Comparison of ENCODE assay signal across 9 cellular contexts in the genomic region with DNA sequence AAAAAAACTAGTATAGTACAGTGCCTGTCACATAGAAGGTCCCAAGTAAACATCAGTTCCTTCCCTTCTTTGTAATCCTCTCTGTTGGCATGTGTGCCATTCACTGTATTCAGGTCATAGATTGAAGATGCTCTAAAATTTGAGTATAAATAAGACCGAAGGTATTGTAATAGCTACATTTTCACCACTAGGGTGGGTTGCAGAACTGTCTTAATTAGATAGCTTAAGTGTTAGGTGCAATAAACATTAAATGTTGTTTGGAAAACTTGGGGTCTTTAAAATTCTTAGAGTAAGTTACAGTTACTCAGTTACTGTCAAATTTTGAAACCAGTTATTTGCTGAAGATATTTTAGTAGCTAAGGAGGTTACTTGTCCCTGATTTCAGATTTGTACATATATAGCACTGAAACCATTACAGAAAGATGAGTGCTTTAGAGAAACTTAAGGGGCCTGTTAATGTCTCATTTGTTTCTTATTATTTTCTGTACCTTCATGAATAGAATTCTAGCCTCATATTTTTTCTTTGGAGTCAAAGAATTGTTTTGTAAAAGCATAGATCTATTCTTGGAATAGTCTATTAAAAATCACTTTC. TPM values are rescaled to one million over a fixed set of nuclear protein-coding genes. Genes with fewer than 3 reads are reported as not detected.
DNase-seq lines count a peak whose midpoint lies in the region; ATAC-seq and TF ChIP-seq lines count a peak whose summit lies in the region.
"Had no signal": no experiment of that assay in that cellular context is flagged by ENCODE, and none has a peak within 500 bp of the region (broad histone marks: within the 10 kb centered on the region; RNA-seq: fewer than 3 reads in every experiment).

No MANE protein-coding gene starts in this region.

- no peak overlapping the region for H3K27ac ChIP-seq in gastrocnemius medialis
- H3K27ac ChIP-seq: SJSA1 had no signal

- CTCF ChIA-PET in WTC11 (lab: Charles Lee) = interaction anchor here (0.6 to 1.5 kb wide), 28 partner anchors 10 to 155 kb away, joined by 3 to 12 read pairs (median 4); a partner anchor contains a TSS

- no peaks in the 10 kb centered on the region for H3K9me3 ChIP-seq in gastrocnemius medialis
- H3K9me3 ChIP-seq: SJSA1 had no signal

- peaks cover 8% of the 10 kb centered on the region for H3K9me3 Mint-ChIP-seq in WTC11

- intact Hi-C loops in gastrocnemius medialis (cut with DNase I; ENCODE audit: low total_unique reads) = no loop called here

- no peak overlapping the region for H3K4me3 Mint-ChIP-seq in WTC11

- H3K4me3 ChIP-seq in gastrocnemius medialis = no peak overlapping the region
- H3K4me3 ChIP-seq: SJSA1 had no signal

- TF ChIP-seq CTCF in WTC11 (IDR thresholded peaks at IDR 0.05) = peak; percentile 49
- TF ChIP-seq CTCF in gastrocnemius medialis (IDR thresholded peaks at IDR 0.05 in 4 of 5, conservative IDR thresholded peaks at IDR 0.05 in 1 of 5) = peak in 2 of 5 experiments; percentile 6 to 48

- H3K27ac Mint-ChIP-seq in WTC11 = no peak overlapping the region

- H3K4me1 ChIP-seq in gastrocnemius medialis = no peaks in the 10 kb centered on the region

- POLR2A ChIA-PET in WTC11 (lab: Charles Lee) = interaction anchor here (0.6 kb wide), 1 partner anchor 136 kb away, joined by 4 read pairs; no protein-coding TSS in a partner anchor

- no peaks in the 10 kb centered on the region for H3K27me3 ChIP-seq in gastrocnemius medialis
- H3K27me3 ChIP-seq: SJSA1 had no signal

- peaks cover 5% of the 10 kb centered on the region; the same call in 1 of the 2 replicates for H3K27me3 Mint-ChIP-seq in WTC11 (ENCODE audit: low read depth)

- H3K36me3 Mint-ChIP-seq in WTC11 = peaks cover 26% of the 10 kb centered on the region

- H3K4me1 Mint-ChIP-seq in WTC11 = no peaks in the 10 kb centered on the region

- peaks cover 0 to 74% of the 10 kb centered on the region in 2 donors for H3K36me3 ChIP-seq in gastrocnemius medialis

- ATAC-seq in WTC11 = peak; percentile 36; the same call in 1 of the 2 replicates
- no peak for ATAC-seq in gastrocnemius medialis
- ATAC-seq in HG02885 (IDR thresholded peaks at IDR 0.05; ENCODE audit: poor library complexity, unreplicated experiment) = no peak
- no peak for ATAC-seq in HG03159 (IDR thresholded peaks at IDR 0.05; ENCODE audit: unreplicated experiment)

- peak; percentile 41 for DNase-seq in EH (ENCODE audit: low read depth)
- peak; percentile 43 for DNase-seq in LHCN-M2 (ENCODE audit: low read depth)
- DNase-seq in WTC11 (ENCODE audit: low spot score) = no peak
- DNase-seq in left kidney (ENCODE audit: low read depth, low spot score) = peak; percentile 40
- no peak for DNase-seq in gastrocnemius medialis
- DNase-seq in effector CD8-positive, alpha-beta T cell (lab: John Stamatoyannopoulos, UW) = no peak

- no peak for TF ChIP-seq POLR2A in gastrocnemius medialis (IDR thresholded peaks at IDR 0.05)

- in situ Hi-C loops in gastrocnemius medialis (cut with MboI; ENCODE audit: low sequenced_read_pairs in 4 of 4) = no loop called here

TF ChIP-seq in WTC11, 78 proteins besides CTCF, POLR2A, EP300 and RAD21:
- TF ChIP-seq MXD4 (CRISPR knock-in tag; IDR thresholded peaks at IDR 0.05; ENCODE audit: borderline replicate concordance) (no peak), ZNF416 (CRISPR knock-in tag; IDR thresholded peaks at IDR 0.05) (no peak), ZNF396 (CRISPR knock-in tag; IDR thresholded peaks at IDR 0.05; ENCODE audit: borderline replicate concordance) (no peak), ZNF121 (CRISPR knock-in tag; IDR thresholded peaks at IDR 0.05) (no peak), RORB (CRISPR knock-in tag; IDR thresholded peaks at IDR 0.05) (no peak), ELF4 (CRISPR knock-in tag; IDR thresholded peaks at IDR 0.05; ENCODE audit: low read depth) (no peak), ZNF317 (CRISPR knock-in tag; IDR thresholded peaks at IDR 0.05; ENCODE audit: borderline replicate concordance, low read depth) (no peak), PRRX2 (CRISPR knock-in tag; IDR thresholded peaks at IDR 0.05) (no peak)
- TF ChIP-seq, protein P1, sequence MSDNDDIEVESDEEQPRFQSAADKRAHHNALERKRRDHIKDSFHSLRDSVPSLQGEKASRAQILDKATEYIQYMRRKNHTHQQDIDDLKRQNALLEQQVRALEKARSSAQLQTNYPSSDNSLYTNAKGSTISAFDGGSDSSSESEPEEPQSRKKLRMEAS (CRISPR knock-in tag; IDR thresholded peaks at IDR 0.05) = no peak
- TF ChIP-seq, protein P2, sequence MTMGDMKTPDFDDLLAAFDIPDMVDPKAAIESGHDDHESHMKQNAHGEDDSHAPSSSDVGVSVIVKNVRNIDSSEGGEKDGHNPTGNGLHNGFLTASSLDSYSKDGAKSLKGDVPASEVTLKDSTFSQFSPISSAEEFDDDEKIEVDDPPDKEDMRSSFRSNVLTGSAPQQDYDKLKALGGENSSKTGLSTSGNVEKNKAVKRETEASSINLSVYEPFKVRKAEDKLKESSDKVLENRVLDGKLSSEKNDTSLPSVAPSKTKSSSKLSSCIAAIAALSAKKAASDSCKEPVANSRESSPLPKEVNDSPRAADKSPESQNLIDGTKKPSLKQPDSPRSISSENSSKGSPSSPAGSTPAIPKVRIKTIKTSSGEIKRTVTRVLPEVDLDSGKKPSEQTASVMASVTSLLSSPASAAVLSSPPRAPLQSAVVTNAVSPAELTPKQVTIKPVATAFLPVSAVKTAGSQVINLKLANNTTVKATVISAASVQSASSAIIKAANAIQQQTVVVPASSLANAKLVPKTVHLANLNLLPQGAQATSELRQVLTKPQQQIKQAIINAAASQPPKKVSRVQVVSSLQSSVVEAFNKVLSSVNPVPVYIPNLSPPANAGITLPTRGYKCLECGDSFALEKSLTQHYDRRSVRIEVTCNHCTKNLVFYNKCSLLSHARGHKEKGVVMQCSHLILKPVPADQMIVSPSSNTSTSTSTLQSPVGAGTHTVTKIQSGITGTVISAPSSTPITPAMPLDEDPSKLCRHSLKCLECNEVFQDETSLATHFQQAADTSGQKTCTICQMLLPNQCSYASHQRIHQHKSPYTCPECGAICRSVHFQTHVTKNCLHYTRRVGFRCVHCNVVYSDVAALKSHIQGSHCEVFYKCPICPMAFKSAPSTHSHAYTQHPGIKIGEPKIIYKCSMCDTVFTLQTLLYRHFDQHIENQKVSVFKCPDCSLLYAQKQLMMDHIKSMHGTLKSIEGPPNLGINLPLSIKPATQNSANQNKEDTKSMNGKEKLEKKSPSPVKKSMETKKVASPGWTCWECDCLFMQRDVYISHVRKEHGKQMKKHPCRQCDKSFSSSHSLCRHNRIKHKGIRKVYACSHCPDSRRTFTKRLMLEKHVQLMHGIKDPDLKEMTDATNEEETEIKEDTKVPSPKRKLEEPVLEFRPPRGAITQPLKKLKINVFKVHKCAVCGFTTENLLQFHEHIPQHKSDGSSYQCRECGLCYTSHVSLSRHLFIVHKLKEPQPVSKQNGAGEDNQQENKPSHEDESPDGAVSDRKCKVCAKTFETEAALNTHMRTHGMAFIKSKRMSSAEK (CRISPR knock-in tag; IDR thresholded peaks at IDR 0.05; ENCODE audit: borderline replicate concordance) = no peak
- TF ChIP-seq, protein P3, sequence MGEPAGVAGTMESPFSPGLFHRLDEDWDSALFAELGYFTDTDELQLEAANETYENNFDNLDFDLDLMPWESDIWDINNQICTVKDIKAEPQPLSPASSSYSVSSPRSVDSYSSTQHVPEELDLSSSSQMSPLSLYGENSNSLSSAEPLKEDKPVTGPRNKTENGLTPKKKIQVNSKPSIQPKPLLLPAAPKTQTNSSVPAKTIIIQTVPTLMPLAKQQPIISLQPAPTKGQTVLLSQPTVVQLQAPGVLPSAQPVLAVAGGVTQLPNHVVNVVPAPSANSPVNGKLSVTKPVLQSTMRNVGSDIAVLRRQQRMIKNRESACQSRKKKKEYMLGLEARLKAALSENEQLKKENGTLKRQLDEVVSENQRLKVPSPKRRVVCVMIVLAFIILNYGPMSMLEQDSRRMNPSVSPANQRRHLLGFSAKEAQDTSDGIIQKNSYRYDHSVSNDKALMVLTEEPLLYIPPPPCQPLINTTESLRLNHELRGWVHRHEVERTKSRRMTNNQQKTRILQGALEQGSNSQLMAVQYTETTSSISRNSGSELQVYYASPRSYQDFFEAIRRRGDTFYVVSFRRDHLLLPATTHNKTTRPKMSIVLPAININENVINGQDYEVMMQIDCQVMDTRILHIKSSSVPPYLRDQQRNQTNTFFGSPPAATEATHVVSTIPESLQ (CRISPR knock-in tag; IDR thresholded peaks at IDR 0.05) = no peak

RNA-seq across cellular contexts. Expression of a gene that starts 24.3 kb away (rescaled TPM):
- total RNA-seq in LHCN-M2 (2014; rRNA removed) = 2.5 and 3.1 TPM in 2 replicates
- polyA plus RNA-seq in LHCN-M2 (2012) = 1.8 TPM
- 8.5 to 11.1 TPM (median 9.9 TPM) in 3 replicates for total RNA-seq in WTC11 (2021)
- 1 to 10 TPM; 3.7 to 7.1 (median 5.5) TPM for total RNA-seq in gastrocnemius medialis

RNA-seq across cellular contexts. Expression of a gene that starts 37.3 kb away (rescaled TPM):
- total RNA-seq in LHCN-M2 (2014; rRNA removed) = 161 and 225 TPM in 2 replicates
- polyA plus RNA-seq in LHCN-M2 (2012) = 114 TPM
- total RNA-seq in WTC11 (2021) = 34.7 to 50.2 TPM (median 40.2 TPM) in 3 replicates
- 10 to 100 TPM; 63.7 to 71.2 (median 69.7) TPM for total RNA-seq in gastrocnemius medialis

RNA-seq across cellular contexts. Expression of a gene that starts 44.5 kb away (rescaled TPM):
- total RNA-seq in LHCN-M2 (2014; rRNA removed) (not detected in 2 replicates), WTC11 (2021) (not detected in 3 replicates), gastrocnemius medialis (not detected)
- not detected for polyA plus RNA-seq in LHCN-M2 (2012)
- total RNA-seq: SJSA1 had no signal

Comparison
In these comparisons a context has a peak if more than half of its experiments do, and no peak if none do; other contexts are left out.
1. DNase-seq: peak in EH (single experiment), LHCN-M2 (single experiment) and left kidney (single experiment); none in WTC11 (single experiment), gastrocnemius medialis (0 of 2) and effector CD8-positive, alpha-beta T cell (single experiment).